ENCODE assay signal across 33 cellular contexts in genomic region chr13:41370736-41371135, GRCh38. TPM values are rescaled to one million over a fixed set of nuclear protein-coding genes. Genes with fewer than 3 reads are reported as not detected.
A peak's percentile ranks its signal among the peaks of the same experiment; 100 is the strongest.
DNase-seq lines count a peak whose midpoint lies in the region; ATAC-seq and TF ChIP-seq lines count a peak whose summit lies in the region.
"Had no signal": no experiment of that assay in that cellular context is flagged by ENCODE, and none has a peak within 500 bp of the region (broad histone marks: within the 10 kb centered on the region; RNA-seq: fewer than 3 reads in every experiment).

No MANE protein-coding gene starts in this region.

- no peak overlapping the region for H3K4me3 Mint-ChIP-seq in activated naive CD4-positive, alpha-beta T cell treated with anti-CD3 and anti-CD28 coated beads, Interleukin-2, amount 50 U/mL, for 24 hours
- no peak overlapping the region for H3K4me3 Mint-ChIP-seq in activated naive CD4-positive, alpha-beta T cell treated with anti-CD3 and anti-CD28 coated beads, Interleukin-2, amount 10 ng/mL, durations not matched to agents 7 days and 5 days
- H3K4me3 Mint-ChIP-seq in activated T-helper 17 cell treated with anti-CD3 and anti-CD28 coated beads, Interleukin-2, amount 50 U/mL, for 72 hours, result no peak overlapping the region
- H3K4me3 Mint-ChIP-seq in WTC11, result no peak overlapping the region
- H3K4me3 Mint-ChIP-seq: activated naive CD8-positive, alpha-beta T cell treated with anti-CD3 and anti-CD28 coated beads, Interleukin-2, amount 10 ng/mL, durations not matched to agents 7 days and 5 days; effector memory CD8-positive, alpha-beta T cell; natural killer cell treated with Interleukin-12 subunit alpha and Interleukin-12 subunit beta and Interleukin-15 and Interleukin-18, amount 100 ng/mL, for 72 hours; T-helper 1 cell treated with Interleukin-12 subunit alpha and Interleukin-12 subunit beta and Interleukin-4 antibody, amounts not matched to agents 30 μg/mL and 1 μg/mL, for 36 hours had no signal

- H3K36me3 Mint-ChIP-seq in activated naive CD4-positive, alpha-beta T cell treated with anti-CD3 and anti-CD28 coated beads, Interleukin-2, amount 50 U/mL, for 24 hours, result peaks cover 45% of the 10 kb centered on the region
- H3K36me3 Mint-ChIP-seq in activated naive CD4-positive, alpha-beta T cell treated with anti-CD3 and anti-CD28 coated beads, Interleukin-2, amount 10 ng/mL, durations not matched to agents 7 days and 5 days, result peaks cover 64% of the 10 kb centered on the region
- peaks cover 93% of the 10 kb centered on the region for H3K36me3 Mint-ChIP-seq in activated T-helper 17 cell treated with anti-CD3 and anti-CD28 coated beads, Interleukin-2, amount 50 U/mL, for 72 hours (ENCODE audit: low read depth)
- peaks cover 72% of the 10 kb centered on the region for H3K36me3 Mint-ChIP-seq in WTC11

- TF ChIP-seq CTCF in mucosa of descending colon (IDR thresholded peaks at IDR 0.05) (no peak), WTC11 (IDR thresholded peaks at IDR 0.05) (no peak)

- H3K4me1 Mint-ChIP-seq in activated naive CD4-positive, alpha-beta T cell treated with anti-CD3 and anti-CD28 coated beads, Interleukin-2, amount 50 U/mL, for 24 hours, result peaks cover 21% of the 10 kb centered on the region
- H3K4me1 Mint-ChIP-seq in activated naive CD4-positive, alpha-beta T cell treated with anti-CD3 and anti-CD28 coated beads, Interleukin-2, amount 10 ng/mL, durations not matched to agents 7 days and 5 days, result peaks cover 2% of the 10 kb centered on the region
- no peaks in the 10 kb centered on the region for H3K4me1 Mint-ChIP-seq in activated T-helper 17 cell treated with anti-CD3 and anti-CD28 coated beads, Interleukin-2, amount 50 U/mL, for 72 hours
- H3K4me1 Mint-ChIP-seq in WTC11, result no peaks in the 10 kb centered on the region
- H3K4me1 Mint-ChIP-seq: activated naive CD8-positive, alpha-beta T cell treated with anti-CD3 and anti-CD28 coated beads, Interleukin-2, amount 10 ng/mL, durations not matched to agents 7 days and 5 days had no signal

- H3K9me3 Mint-ChIP-seq in activated naive CD4-positive, alpha-beta T cell treated with anti-CD3 and anti-CD28 coated beads, Interleukin-2, amount 50 U/mL, for 24 hours, result peaks cover 9% of the 10 kb centered on the region
- H3K9me3 Mint-ChIP-seq in activated naive CD4-positive, alpha-beta T cell treated with anti-CD3 and anti-CD28 coated beads, Interleukin-2, amount 10 ng/mL, durations not matched to agents 7 days and 5 days, result no peaks in the 10 kb centered on the region
- no peaks in the 10 kb centered on the region for H3K9me3 Mint-ChIP-seq in activated T-helper 17 cell treated with anti-CD3 and anti-CD28 coated beads, Interleukin-2, amount 50 U/mL, for 72 hours
- no peaks in the 10 kb centered on the region for H3K9me3 Mint-ChIP-seq in WTC11
- H3K9me3 Mint-ChIP-seq: activated naive CD8-positive, alpha-beta T cell treated with anti-CD3 and anti-CD28 coated beads, Interleukin-2, amount 10 ng/mL, durations not matched to agents 7 days and 5 days; effector memory CD8-positive, alpha-beta T cell; natural killer cell treated with Interleukin-12 subunit alpha and Interleukin-12 subunit beta and Interleukin-15 and Interleukin-18, amount 100 ng/mL, for 72 hours; T-helper 1 cell treated with Interleukin-12 subunit alpha and Interleukin-12 subunit beta and Interleukin-4 antibody, amounts not matched to agents 30 μg/mL and 1 μg/mL, for 36 hours had no signal

- ATAC-seq in activated T-helper 17 cell treated with anti-CD3 and anti-CD28 coated beads, Interleukin-2, amount 50 U/mL, for 72 hours (replicated peaks), result no peak
- ATAC-seq in mucosa of descending colon (peak; percentile 56), HG03108 (IDR thresholded peaks at IDR 0.05; ENCODE audit: unreplicated experiment) (no peak), WTC11 (no peak)
- ATAC-seq: A549; effector memory CD8-positive, alpha-beta T cell; foreskin keratinocyte; heart left ventricle; lower lobe of right lung; natural killer cell treated with Interleukin-12 subunit alpha and Interleukin-12 subunit beta and Interleukin-15 and Interleukin-18, amount 100 ng/mL, for 72 hours had no signal

- CTCF ChIA-PET in activated naive CD4-positive, alpha-beta T cell treated with anti-CD3 and anti-CD28 coated beads, Interleukin-2, amount 10 ng/mL, durations not matched to agents 7 days and 5 days (lab: Charles Lee), result no interaction called here
- CTCF ChIA-PET in WTC11 (lab: Charles Lee), result no interaction called here

- H3K27ac Mint-ChIP-seq in activated naive CD4-positive, alpha-beta T cell treated with anti-CD3 and anti-CD28 coated beads, Interleukin-2, amount 50 U/mL, for 24 hours, result peak overlapping the region; percentile 16
- no peak overlapping the region for H3K27ac Mint-ChIP-seq in activated naive CD4-positive, alpha-beta T cell treated with anti-CD3 and anti-CD28 coated beads, Interleukin-2, amount 10 ng/mL, durations not matched to agents 7 days and 5 days
- H3K27ac Mint-ChIP-seq in activated T-helper 17 cell treated with anti-CD3 and anti-CD28 coated beads, Interleukin-2, amount 50 U/mL, for 72 hours, result peak overlapping the region; percentile 3
- no peak overlapping the region for H3K27ac Mint-ChIP-seq in WTC11
- H3K27ac Mint-ChIP-seq: activated naive CD8-positive, alpha-beta T cell treated with anti-CD3 and anti-CD28 coated beads, Interleukin-2, amount 10 ng/mL, durations not matched to agents 7 days and 5 days; T-helper 1 cell treated with Interleukin-12 subunit alpha and Interleukin-12 subunit beta and Interleukin-4 antibody, amounts not matched to agents 30 μg/mL and 1 μg/mL, for 36 hours had no signal

- DNase-seq in activated naive CD4-positive, alpha-beta T cell treated with anti-CD3 and anti-CD28 coated beads, Interleukin-2, amount 10 ng/mL, durations not matched to agents 7 days and 5 days, result no peak
- DNase-seq in GM04504 (ENCODE audit: low read depth) (peak; percentile 40), mucosa of descending colon (peak in 1 of 3 donors; percentile 11), NCI-H2029 treated with DMSO at 0.1 percent for 48 hours (lab: John Stamatoyannopoulos, UW) (no peak), WTC11 (ENCODE audit: low spot score) (no peak)
- DNase-seq: activated CD4-positive, alpha-beta T cell treated with anti-CD3 and anti-CD28 coated beads, Interleukin-2, amount 50 U/mL, for 48 hours; activated CD8-positive, alpha-beta memory T cell treated with anti-CD3 and anti-CD28 coated beads, Interleukin-2, amount 50 U/mL, for 4 hours; activated naive CD8-positive, alpha-beta T cell treated with anti-CD3 and anti-CD28 coated beads, Interleukin-2, amount 10 ng/mL, durations not matched to agents 7 days and 5 days; DMS79; effector memory CD8-positive, alpha-beta T cell; foreskin keratinocyte; GOT3; heart left ventricle; KG1; kidney glomerular epithelial cell; lower lobe of right lung; NCI-H1092 treated with DMSO at 0.1 percent for 48 hours; NCI-H187; NCI-H2171 treated with DMSO at 0.1 percent for 48 hours; NCI-H510A treated with DMSO at 0.1 percent for 48 hours; occipital lobe; PC-9; SK-N-SH; stimulated activated CD4-positive, alpha-beta T cell treated with anti-CD3 and anti-CD28 coated beads, Interleukin-4, amount 100 ng/mL, for 1 hour; tibial artery had no signal

- H3K27me3 Mint-ChIP-seq in activated naive CD4-positive, alpha-beta T cell treated with anti-CD3 and anti-CD28 coated beads, Interleukin-2, amount 50 U/mL, for 24 hours, result no peaks in the 10 kb centered on the region
- no peaks in the 10 kb centered on the region for H3K27me3 Mint-ChIP-seq in activated naive CD4-positive, alpha-beta T cell treated with anti-CD3 and anti-CD28 coated beads, Interleukin-2, amount 10 ng/mL, durations not matched to agents 7 days and 5 days
- no peaks in the 10 kb centered on the region for H3K27me3 Mint-ChIP-seq in activated T-helper 17 cell treated with anti-CD3 and anti-CD28 coated beads, Interleukin-2, amount 50 U/mL, for 72 hours
- H3K27me3 Mint-ChIP-seq in WTC11 (ENCODE audit: low read depth), result no peaks in the 10 kb centered on the region; the same call in 1 of the 2 replicates
- H3K27me3 Mint-ChIP-seq: activated naive CD8-positive, alpha-beta T cell treated with anti-CD3 and anti-CD28 coated beads, Interleukin-2, amount 10 ng/mL, durations not matched to agents 7 days and 5 days; effector memory CD8-positive, alpha-beta T cell; natural killer cell treated with Interleukin-12 subunit alpha and Interleukin-12 subunit beta and Interleukin-15 and Interleukin-18, amount 100 ng/mL, for 72 hours had no signal

- intact Hi-C loops in mucosa of descending colon (cut with DNase I, micrococcal nuclease), result no loop called here

- POLR2A ChIA-PET in WTC11 (lab: Charles Lee), result no interaction called here

- no peaks in the 10 kb centered on the region for H3K4me1 ChIP-seq in mucosa of descending colon (ENCODE audit: low read depth)
- H3K4me1 ChIP-seq: A549, foreskin keratinocyte, heart left ventricle, lower lobe of right lung, tibial artery, vagina had no signal

- H3K9me3 ChIP-seq in mucosa of descending colon, result no peaks in the 10 kb centered on the region
- H3K9me3 ChIP-seq: heart left ventricle, lower lobe of right lung, SK-N-SH, tibial artery, vagina had no signal

- H3K36me3 ChIP-seq in mucosa of descending colon (ENCODE audit: low read depth), result no peaks in the 10 kb centered on the region

- H3K4me3 ChIP-seq in mucosa of descending colon, result no peak overlapping the region
- H3K4me3 ChIP-seq: A549, cardiac muscle cell, heart left ventricle, lower lobe of right lung, PC-9, tibial artery, vagina had no signal

TF ChIP-seq in WTC11, 78 proteins besides CTCF, POLR2A, EP300 and RAD21 (continues in another document):
- TF ChIP-seq ZNF263 (CRISPR knock-in tag; IDR thresholded peaks at IDR 0.05; ENCODE audit: low read depth), result no peak
- TF ChIP-seq ZNF232 (CRISPR knock-in tag; IDR thresholded peaks at IDR 0.05), result no peak
- TF ChIP-seq SMAD4 (CRISPR knock-in tag; IDR thresholded peaks at IDR 0.05), result no peak
- no peak for TF ChIP-seq ERG (CRISPR knock-in tag; IDR thresholded peaks at IDR 0.05)
- no peak for TF ChIP-seq TCF7 (CRISPR knock-in tag; IDR thresholded peaks at IDR 0.05; ENCODE audit: low read depth)

RNA-seq across cellular contexts. Expression of gene NAA16, which starts 59.7 kb away (rescaled TPM):
- total RNA-seq in activated T-helper 17 cell treated with anti-CD3 and anti-CD28 coated beads, Interleukin-2, amount 50 U/mL, for 72 hours, result 10 to 100 TPM; 16.0 to 29.9 TPM
- total RNA-seq in mucosa of descending colon (10 to 100 TPM; 11.0 to 18.6 (median 18.1) TPM), WTC11 (2021) (30.5 to 32.5 TPM (median 32.4 TPM) in 3 replicates)

Comparison
In these comparisons a context has a peak if more than half of its experiments do, and no peak if none do; other contexts are left out.
1. H3K27ac Mint-ChIP-seq: peak in activated naive CD4-positive, alpha-beta T cell treated with anti-CD3 and anti-CD28 coated beads, Interleukin-2, amount 50 U/mL, for 24 hours (single experiment) and activated T-helper 17 cell treated with anti-CD3 and anti-CD28 coated beads, Interleukin-2, amount 50 U/mL, for 72 hours (single experiment); none in activated naive CD4-positive, alpha-beta T cell treated with anti-CD3 and anti-CD28 coated beads, Interleukin-2, amount 10 ng/mL, durations not matched to agents 7 days and 5 days (single experiment) and WTC11 (single experiment).